11 cellular contexts compared by ENCODE assay signal in genomic region chr21:26117324-26117971, GRCh38. TPM values are rescaled to one million over a fixed set of nuclear protein-coding genes. Genes with fewer than 3 reads are reported as not detected.
DNase-seq lines count a peak whose midpoint lies in the region; ATAC-seq, FAIRE-seq and TF ChIP-seq lines count a peak whose summit lies in the region.
"Had no signal": no experiment of that assay in that cellular context is flagged by ENCODE, and none has a peak within 500 bp of the region (broad histone marks: within the 10 kb centered on the region; RNA-seq: fewer than 3 reads in every experiment).

No MANE protein-coding gene starts in this region.

- H3F3A ChIP-seq in GM23338 (replicated peaks; ENCODE audit: low read depth) (no peaks in the 10 kb centered on the region), PC-9 (ENCODE audit: insufficient read depth, low read depth) (peaks cover 24% of the 10 kb centered on the region)

- BruUV-seq in PC-9 (replicated peaks; lab: Mats Ljungman, UMichigan) = no TSS peak

- no peak overlapping the region for H3K4me3 ChIP-seq in BLaER1 treated with 17β-estradiol and CSF1 and Interleukin-3, amounts not matched to agents 10 nM and 100 nM
- H3K4me3 ChIP-seq in GM23338 = no peak overlapping the region
- peak overlapping the region; percentile 12; the same call in 1 of the 2 replicates for H3K4me3 ChIP-seq in PC-9
- H3K4me3 ChIP-seq in mesendoderm (ENCODE audit: low read length) = no peak overlapping the region
- no peak overlapping the region for H3K4me3 ChIP-seq in HAP-1
- H3K4me3 ChIP-seq in effector memory CD4-positive, alpha-beta T cell (ENCODE audit: insufficient read depth, low read depth, low read length, poor library complexity, severe bottlenecking) = no peak overlapping the region

- no peak overlapping the region for H4K8ac ChIP-seq in mesendoderm (ENCODE audit: low read depth, low read length)

- CTCF ChIA-PET in PC-9 (lab: Charles Lee) = no interaction called here

- peaks cover 4 to 99% (median 83%) of the 10 kb centered on the region in 11 experiments; a peak in 20 of 22 replicates for H4K20me1 ChIP-seq in BLaER1 treated with 17β-estradiol and CSF1 and Interleukin-3, amounts not matched to agents 10 nM and 100 nM
- H4K20me1 ChIP-seq in GM23338 (replicated peaks; ENCODE audit: insufficient read depth) (peaks cover 28% of the 10 kb centered on the region), PC-9 (ENCODE audit: insufficient read depth) (no peaks in the 10 kb centered on the region)

- no peak for TF ChIP-seq POLR2A in GM12891 (IDR thresholded peaks at IDR 0.05; ENCODE audit: low read depth, low read length)

- no peak overlapping the region for H2AK5ac ChIP-seq in mesendoderm (ENCODE audit: low read length)

- H3K27me3 ChIP-seq in BLaER1 treated with 17β-estradiol and CSF1 and Interleukin-3, amounts not matched to agents 10 nM and 100 nM = no peaks in the 10 kb centered on the region
- H3K27me3 ChIP-seq in GM23338 (ENCODE audit: insufficient read depth) (no peaks in the 10 kb centered on the region), PC-9 (ENCODE audit: insufficient read depth, low read depth) (no peaks in the 10 kb centered on the region), mesendoderm (ENCODE audit: insufficient read depth, low read length, poor library complexity) (no peaks in the 10 kb centered on the region), HAP-1 (ENCODE audit: low read depth) (no peaks in the 10 kb centered on the region)
- no peaks in the 10 kb centered on the region for H3K27me3 ChIP-seq in effector memory CD4-positive, alpha-beta T cell (replicated peaks; ENCODE audit: control insufficient read depth, insufficient read depth, low read length, poor library complexity, severe bottlenecking)

- H3K23ac ChIP-seq in mesendoderm (ENCODE audit: low read length) = no peak overlapping the region

- H3K9me3 ChIP-seq in BLaER1 treated with 17β-estradiol and CSF1 and Interleukin-3, amounts not matched to agents 10 nM and 100 nM (replicated peaks in 1 of 11) = no peaks in the 10 kb centered on the region
- H3K9me3 ChIP-seq in PC-9 (ENCODE audit: insufficient read depth, low read depth) (no peaks in the 10 kb centered on the region), HAP-1 (no peaks in the 10 kb centered on the region)
- H3K9me3 ChIP-seq in effector memory CD4-positive, alpha-beta T cell (ENCODE audit: control insufficient read depth, low read length) = no peaks in the 10 kb centered on the region

- no peak overlapping the region for H2BK5ac ChIP-seq in mesendoderm (ENCODE audit: low read length)

- H3K56ac ChIP-seq in mesendoderm (ENCODE audit: low read length) = no peak overlapping the region

- H4K5ac ChIP-seq in mesendoderm (ENCODE audit: low read length) = no peak overlapping the region

- no peak overlapping the region for H3K18ac ChIP-seq in mesendoderm (ENCODE audit: low read length)

- WGBS in mesendoderm (ENCODE audit: extremely low coverage, insufficient coverage, low lambda C conversion rate) = no CpG with 5 or more reads among the region's 5 CpGs

- H2AFZ ChIP-seq in GM23338 (no peak overlapping the region), PC-9 (no peak overlapping the region)

- TF ChIP-seq CTCF in GM23338 (conservative IDR thresholded peaks at IDR 0.05; ENCODE audit: low read depth in 2 of 2) (no peak), PC-9 (conservative IDR thresholded peaks at IDR 0.05) (no peak)

- H3K9ac ChIP-seq in BLaER1 treated with 17β-estradiol and CSF1 and Interleukin-3, amounts not matched to agents 10 nM and 100 nM = no peak overlapping the region
- no peak overlapping the region for H3K9ac ChIP-seq in mesendoderm (ENCODE audit: low read length)

- H3K4me1 Mint-ChIP-seq in GM23338 = peaks cover 88% of the 10 kb centered on the region

- H3K4ac ChIP-seq in mesendoderm (ENCODE audit: low read depth, low read length) = no peak overlapping the region

- H3K79me2 ChIP-seq in GM23338 (replicated peaks; ENCODE audit: insufficient read depth) (peaks cover 100% of the 10 kb centered on the region), PC-9 (ENCODE audit: low read depth) (peaks cover 57% of the 10 kb centered on the region), mesendoderm (ENCODE audit: control insufficient read depth, insufficient read depth, low read length) (peaks cover 73% of the 10 kb centered on the region)

- no peak overlapping the region for H2BK120ac ChIP-seq in mesendoderm (ENCODE audit: low read depth, low read length)

- H3K36me3 Mint-ChIP-seq in GM23338 (ENCODE audit: low read depth) = no peaks in the 10 kb centered on the region

- peaks cover 5% of the 10 kb centered on the region for H3K27me3 Mint-ChIP-seq in GM23338 (ENCODE audit: insufficient read depth, low read depth, poor library complexity)

- H3K9me2 ChIP-seq in GM23338 (ENCODE audit: insufficient read depth) (no peaks in the 10 kb centered on the region), PC-9 (ENCODE audit: insufficient read depth) (no peaks in the 10 kb centered on the region)

- no peaks in the 10 kb centered on the region for H3K9me3 Mint-ChIP-seq in GM23338

- in situ Hi-C loops in HAP-1 (cut with MboI; ENCODE audit: low sequenced_read_pairs) = no loop called here

- POLR2A ChIA-PET in PC-9 (lab: Charles Lee; ENCODE audit: unreplicated experiment) = no interaction called here

- H3K27ac ChIP-seq in BLaER1 treated with 17β-estradiol and CSF1 and Interleukin-3, amounts not matched to agents 10 nM and 100 nM = no peak overlapping the region
- H3K27ac ChIP-seq in GM23338 (ENCODE audit: low read depth) = peak overlapping the region; percentile 77
- H3K27ac ChIP-seq in PC-9 = peak overlapping the region; percentile 85
- H3K27ac ChIP-seq in mesendoderm (ENCODE audit: low read depth, low read length) = no peak overlapping the region
- H3K27ac ChIP-seq in effector memory CD4-positive, alpha-beta T cell (ENCODE audit: insufficient read depth, low read length, poor library complexity, severe bottlenecking) = no peak overlapping the region

- peaks cover 16 to 28% (median 23%) of the 10 kb centered on the region in 10 experiments for H3K4me1 ChIP-seq in BLaER1 treated with 17β-estradiol and CSF1 and Interleukin-3, amounts not matched to agents 10 nM and 100 nM
- H3K4me1 ChIP-seq in GM23338 (ENCODE audit: insufficient read depth) = peaks cover 83% of the 10 kb centered on the region
- H3K4me1 ChIP-seq in PC-9 (replicated peaks; ENCODE audit: insufficient read depth) = peaks cover 37% of the 10 kb centered on the region
- peaks cover 18% of the 10 kb centered on the region for H3K4me1 ChIP-seq in mesendoderm (ENCODE audit: control insufficient read depth, low read depth, low read length)
- H3K4me1 ChIP-seq in HAP-1 = peaks cover 20% of the 10 kb centered on the region
- no peaks in the 10 kb centered on the region for H3K4me1 ChIP-seq in effector memory CD4-positive, alpha-beta T cell (ENCODE audit: control insufficient read depth, insufficient read depth, low read length, poor library complexity, severe bottlenecking)

- peak overlapping the region; percentile 57 for H2BK15ac ChIP-seq in mesendoderm (replicated peaks; ENCODE audit: low read depth)

- peaks cover 2 to 52% (median 28%) of the 10 kb centered on the region in 11 experiments; a peak in 18 of 22 replicates for H3K36me3 ChIP-seq in BLaER1 treated with 17β-estradiol and CSF1 and Interleukin-3, amounts not matched to agents 10 nM and 100 nM
- no peaks in the 10 kb centered on the region for H3K36me3 ChIP-seq in GM23338 (ENCODE audit: insufficient read depth)
- no peaks in the 10 kb centered on the region for H3K36me3 ChIP-seq in PC-9 (ENCODE audit: low read depth)
- no peaks in the 10 kb centered on the region for H3K36me3 ChIP-seq in mesendoderm (ENCODE audit: control insufficient read depth, insufficient read depth, low read length)
- no peaks in the 10 kb centered on the region; the same call in 1 of the 2 replicates for H3K36me3 ChIP-seq in HAP-1 (replicated peaks)
- H3K36me3 ChIP-seq in effector memory CD4-positive, alpha-beta T cell (ENCODE audit: control insufficient read depth, insufficient read depth, low read length) = no peaks in the 10 kb centered on the region

- ATAC-seq in GM23338 = no peak

- H3K4me2 ChIP-seq in BLaER1 treated with 17β-estradiol and CSF1 and Interleukin-3, amounts not matched to agents 10 nM and 100 nM = peak overlapping the region in 7 of 11 experiments; percentile 6 to 36 (median 26); a peak in 5 of 22 replicates
- H3K4me2 ChIP-seq in GM23338 (peak overlapping the region; percentile 50), PC-9 (peak overlapping the region; percentile 70), mesendoderm (ENCODE audit: low read length) (no peak overlapping the region)

- intact Hi-C loops in PC-9 (cut with micrococcal nuclease; ENCODE audit: unreplicated experiment) = loop anchor here (5.0 kb wide), 1 partner anchor 50 kb away; no protein-coding TSS in a partner anchor

- H3K4me3 Mint-ChIP-seq in GM23338 = no peak overlapping the region

- no peak for DNase-seq in GM23338 (ENCODE audit: low spot score)
- DNase-seq in PC-9 = no peak
- no peak for DNase-seq in mesendoderm
- DNase-seq in HAP-1 (ENCODE audit: low spot score in 2 of 2) = no peak
- no peak for DNase-seq in frontal cortex (ENCODE audit: low spot score in 2 of 2)
- DNase-seq in effector memory CD4-positive, alpha-beta T cell = no peak
- no peak for DNase-seq in GM12891 (ENCODE audit: insufficient read length, low spot score)
- DNase-seq: activated T-cell treated with anti-CD3 and anti-CD28 coated beads for 4 hours; stimulated activated naive CD4-positive, alpha-beta T cell; T1000 had no signal

- H3K79me1 ChIP-seq in mesendoderm (ENCODE audit: low read length) = peaks cover 10% of the 10 kb centered on the region

- no peak for FAIRE-seq in frontal cortex (lab: Jason Lieb, UNC)
- FAIRE-seq in GM12891 (lab: Jason Lieb, UNC) = no peak

- H3K27ac Mint-ChIP-seq in GM23338 = peak overlapping the region; percentile 44; the same call in 1 of the 2 replicates

TF ChIP-seq in GM12891, 5 proteins besides CTCF, POLR2A, EP300 and RAD21:
- TF ChIP-seq PAX5 (IDR thresholded peaks at IDR 0.05; ENCODE audit: insufficient read depth, low read length, severe bottlenecking) (no peak), POU2F2 (IDR thresholded peaks at IDR 0.05; ENCODE audit: low read depth, low read length) (no peak), POLR2AphosphoS5 (IDR thresholded peaks at IDR 0.05; ENCODE audit: low read depth, low read length) (no peak), TAF1 (IDR thresholded peaks at IDR 0.05; ENCODE audit: low read depth, low read length) (no peak), SPI1 (IDR thresholded peaks at IDR 0.05; ENCODE audit: low read depth, low read length) (no peak)

RNA-seq across cellular contexts. Expression of gene APP, which starts 53.1 kb away (rescaled TPM):
- total RNA-seq in GM23338 (2014; rRNA removed; shearing (Covaris generic)) = 383 and 444 TPM in 2 replicates
- 59.8 and 69.4 TPM in 2 replicates for polyA plus RNA-seq in GM23338 (2016; fragmentation: Nextera tagmentation; extraction: Ambion mirVana)
- 224 and 269 TPM in 2 replicates for total RNA-seq in PC-9 (2021)
- polyA plus RNA-seq in mesendoderm (2013, experiment 1 of 2) = 355 TPM
- polyA plus RNA-seq in mesendoderm (2013, experiment 2 of 2) = 363 TPM
- 549 TPM for total RNA-seq in frontal cortex
- polyA plus RNA-seq in GM12891 (2012; ENCODE audit: low read depth, missing spikeins) = 0.19 TPM

Comparison
In these comparisons a context has a peak if more than half of its experiments do, and no peak if none do; other contexts are left out.
1. H3K27ac ChIP-seq: peak in GM23338 (single experiment) and PC-9 (single experiment); none in BLaER1 treated with 17β-estradiol and CSF1 and Interleukin-3, amounts not matched to agents 10 nM and 100 nM (0 of 11), mesendoderm (single experiment) and effector memory CD4-positive, alpha-beta T cell (single experiment).